ENCODE assay signal across 14 cellular contexts in the genomic region with DNA sequence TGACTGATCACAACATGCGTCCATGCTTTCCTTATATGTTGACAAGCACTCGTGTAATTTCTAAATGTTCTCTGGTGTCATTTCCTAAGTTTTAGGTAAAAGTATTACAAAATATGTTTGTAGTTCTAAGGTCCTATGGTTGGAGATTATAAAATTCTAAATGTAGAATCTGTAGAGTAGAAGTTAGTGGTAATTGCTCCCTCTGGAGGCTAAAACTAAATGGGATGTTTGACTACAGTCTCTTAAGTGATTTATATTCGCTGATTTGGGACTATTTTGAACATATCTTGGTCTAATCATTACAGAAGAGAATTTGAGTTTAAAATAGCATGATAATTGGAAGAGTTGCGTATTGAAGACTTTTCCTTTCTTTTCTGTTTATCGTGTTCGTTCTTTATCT.
DNase-seq lines count a peak whose midpoint lies in the region; FAIRE-seq and TF ChIP-seq lines count a peak whose summit lies in the region.
"Had no signal": no experiment of that assay in that cellular context is flagged by ENCODE, and none has a peak within 500 bp of the region (broad histone marks: within the 10 kb centered on the region; RNA-seq: fewer than 3 reads in every experiment).

No MANE protein-coding gene starts in this region.

- POLR2A ChIA-PET in endothelial cell of umbilical vein (lab: Charles Lee), result no interaction called here

- no peaks in the 10 kb centered on the region for H3K9me3 ChIP-seq in DOHH2 (ENCODE audit: control insufficient read depth, insufficient read depth, low read length)
- H3K9me3 ChIP-seq in endothelial cell of umbilical vein (replicated peaks; ENCODE audit: control insufficient read depth, insufficient read depth, low read length), result no peaks in the 10 kb centered on the region
- H3K9me3 ChIP-seq in right atrium auricular region, result no peaks in the 10 kb centered on the region

- H3K9ac ChIP-seq in endothelial cell of umbilical vein (replicated peaks; ENCODE audit: extremely low read depth, insufficient read depth, low read length), result no peak overlapping the region

- H3K4me3 ChIP-seq in DOHH2 (ENCODE audit: low read length) (no peak overlapping the region), endothelial cell of umbilical vein (replicated peaks in 1 of 3; ENCODE audit: insufficient read depth in 1 of 3, low read depth in 1 of 3, low read length in 3 of 3) (no peak overlapping the region), H7 (ENCODE audit: insufficient read depth, low read depth, low read length) (no peak overlapping the region), right atrium auricular region (no peak overlapping the region)
- H3K4me3 ChIP-seq: HAP-1, skin epidermis had no signal

- no TSS peak for BruUV-seq in endothelial cell of umbilical vein (replicated peaks; lab: Mats Ljungman, UMichigan)

- H3K27me3 ChIP-seq in DOHH2 (ENCODE audit: control insufficient read depth, low read length) (peaks cover 25% of the 10 kb centered on the region), endothelial cell of umbilical vein (ENCODE audit: control insufficient read depth in 2 of 2, insufficient read depth in 2 of 2, low read length in 2 of 2) (no peaks in the 10 kb centered on the region), H7 (ENCODE audit: control insufficient read depth, insufficient read depth, low read length) (no peaks in the 10 kb centered on the region), right atrium auricular region (no peaks in the 10 kb centered on the region)

- no peaks in the 10 kb centered on the region for H3K4me1 ChIP-seq in DOHH2 (ENCODE audit: control insufficient read depth, low read length)
- H3K4me1 ChIP-seq in endothelial cell of umbilical vein (ENCODE audit: control insufficient read depth, extremely low read depth, insufficient read depth, low read length), result no peaks in the 10 kb centered on the region
- no peaks in the 10 kb centered on the region for H3K4me1 ChIP-seq in right atrium auricular region
- H3K4me1 ChIP-seq: HAP-1 had no signal

- DNase-seq in MV-4-11 (lab: John Stamatoyannopoulos, UW) (peak; percentile 18), endothelial cell of umbilical vein (ENCODE audit: low read depth, low spot score) (peak; percentile 40), renal cortical epithelial cell (ENCODE audit: low read depth) (peak; percentile 18), H7 (no peak), erythroblast (lab: John Stamatoyannopoulos, UW) (no peak), right atrium auricular region (ENCODE audit: low spot score) (no peak)
- DNase-seq: activated CD4-positive, alpha-beta T cell treated with anti-CD3 and anti-CD28 coated beads, Interleukin-2, amount 10 ng/mL, durations not matched to agents 7 days and 5 days; DMS153; naive B cell; NCI-H187; substantia nigra had no signal

- no peaks in the 10 kb centered on the region for H3K79me2 ChIP-seq in DOHH2 (ENCODE audit: control insufficient read depth, low read length)
- H3K79me2 ChIP-seq in endothelial cell of umbilical vein (ENCODE audit: control insufficient read depth, insufficient read depth, low read length), result peaks cover 6% of the 10 kb centered on the region

- H3K9me1 ChIP-seq in endothelial cell of umbilical vein (replicated peaks; ENCODE audit: control insufficient read depth, extremely low read depth, insufficient read depth, low read length), result no peaks in the 10 kb centered on the region

- H3K36me3 ChIP-seq in DOHH2 (ENCODE audit: control insufficient read depth, low read length), result no peaks in the 10 kb centered on the region
- H3K36me3 ChIP-seq in endothelial cell of umbilical vein (ENCODE audit: control insufficient read depth in 2 of 2, extremely low read depth in 1 of 2, insufficient read depth in 2 of 2, low read length in 2 of 2), result no peaks in the 10 kb centered on the region
- no peaks in the 10 kb centered on the region for H3K36me3 ChIP-seq in H7 (replicated peaks; ENCODE audit: control insufficient read depth, insufficient read depth, low read length)
- H3K36me3 ChIP-seq in right atrium auricular region, result no peaks in the 10 kb centered on the region
- H3K36me3 ChIP-seq: HAP-1 had no signal

- no peak for TF ChIP-seq POLR2A in endothelial cell of umbilical vein (IDR thresholded peaks at IDR 0.05; ENCODE audit: low read depth, low read length)
- TF ChIP-seq POLR2A in erythroblast (IDR thresholded peaks at IDR 0.05; ENCODE audit: low read length), result no peak

- no peaks in the 10 kb centered on the region for H3K9me2 ChIP-seq in DOHH2 (replicated peaks; ENCODE audit: control insufficient read depth, low read length)

- H3K4me2 ChIP-seq in DOHH2 (ENCODE audit: low read length) (no peak overlapping the region), endothelial cell of umbilical vein (ENCODE audit: insufficient read depth, low read length) (no peak overlapping the region)

- H3K27ac ChIP-seq in DOHH2 (ENCODE audit: low read depth, low read length) (no peak overlapping the region), endothelial cell of umbilical vein (ENCODE audit: insufficient read depth, low read depth, low read length) (no peak overlapping the region), right atrium auricular region (no peak overlapping the region)
- H3K27ac ChIP-seq: skin epidermis had no signal

- no peaks in the 10 kb centered on the region for H4K20me1 ChIP-seq in DOHH2 (ENCODE audit: control insufficient read depth, insufficient read depth, low read depth, low read length)
- H4K20me1 ChIP-seq in endothelial cell of umbilical vein (replicated peaks; ENCODE audit: control insufficient read depth, extremely low read depth, insufficient read depth, low read length), result no peaks in the 10 kb centered on the region

- H3F3A ChIP-seq in DOHH2 (ENCODE audit: control insufficient read depth, insufficient read depth), result no peaks in the 10 kb centered on the region

- FAIRE-seq in endothelial cell of umbilical vein (lab: Jason Lieb, UNC), result peak; percentile 24

- TF ChIP-seq CTCF in DOHH2 (IDR thresholded peaks at IDR 0.05; ENCODE audit: low read depth, low read length, poor library complexity, severe bottlenecking), result peak; percentile 57
- peak; percentile 7 to 17 for TF ChIP-seq CTCF in endothelial cell of umbilical vein (IDR thresholded peaks at IDR 0.05; ENCODE audit: extremely low read depth in 1 of 2, insufficient read depth in 1 of 2, low read depth in 1 of 2, low read length in 2 of 2)
- TF ChIP-seq CTCF in right atrium auricular region (IDR thresholded peaks at IDR 0.05), result no peak

- CTCF ChIA-PET in endothelial cell of umbilical vein (lab: Charles Lee), result interaction anchor here (0.8 kb wide), 1 partner anchor 73 kb away, joined by 3 read pairs; no protein-coding TSS in a partner anchor

- dilution Hi-C loops in endothelial cell of umbilical vein (cut with MboI; ENCODE audit: extremely low pct_ligation_motif_present, low sequenced_read_pairs), result no loop called here

- H2AFZ ChIP-seq in endothelial cell of umbilical vein (ENCODE audit: low read depth, low read length), result no peak overlapping the region

- intact Hi-C loops in endothelial cell of umbilical vein (cut with micrococcal nuclease), result loop anchor here (1.0 kb wide), 1 partner anchor 31 kb away; no protein-coding TSS in a partner anchor

TF ChIP-seq in endothelial cell of umbilical vein, 7 proteins besides CTCF, POLR2A, EP300 and RAD21:
- no peak for TF ChIP-seq GATA2 (IDR thresholded peaks at IDR 0.05; ENCODE audit: insufficient read depth, insufficient read length, low read depth, low read length)
- TF ChIP-seq MYC (IDR thresholded peaks at IDR 0.05; ENCODE audit: low read depth, low read length), result no peak
- no peak for TF ChIP-seq EZH2 (IDR thresholded peaks at IDR 0.05; ENCODE audit: borderline replicate concordance, low read depth, low read length, severe bottlenecking)
- TF ChIP-seq FOS (IDR thresholded peaks at IDR 0.05; ENCODE audit: borderline replicate concordance, insufficient read depth, low read length), result no peak

Comparison
In these comparisons a context has a peak if more than half of its experiments do, and no peak if none do; other contexts are left out.
1. CTCF ChIP-seq: peak in DOHH2 (single experiment) and endothelial cell of umbilical vein (2 of 2); none in right atrium auricular region (0 of 2).
2. DNase-seq: peak in MV-4-11 (single experiment), endothelial cell of umbilical vein (single experiment) and renal cortical epithelial cell (single experiment); none in H7 (single experiment), erythroblast (0 of 2) and right atrium auricular region (single experiment).